26 cellular contexts compared by ENCODE assay signal in genomic region chr17:65535777-65536572, GRCh38. TPM values are rescaled to one million over a fixed set of nuclear protein-coding genes. Genes with fewer than 3 reads are reported as not detected.
DNase-seq lines count a peak whose midpoint lies in the region; ATAC-seq and TF ChIP-seq lines count a peak whose summit lies in the region.
"Had no signal": no experiment of that assay in that cellular context is flagged by ENCODE, and none has a peak within 500 bp of the region (broad histone marks: within the 10 kb centered on the region; RNA-seq: fewer than 3 reads in every experiment).

No MANE protein-coding gene starts in this region.

- no peaks in the 10 kb centered on the region for H3K9me3 ChIP-seq in CD4-positive, CD25-positive, alpha-beta regulatory T cell (ENCODE audit: control insufficient read depth in 2 of 2, low read length in 2 of 2)
- H3K9me3 ChIP-seq in IMR-90 (ENCODE audit: control insufficient read depth, insufficient read depth, low read length): no peaks in the 10 kb centered on the region
- no peaks in the 10 kb centered on the region for H3K9me3 ChIP-seq in psoas muscle
- H3K9me3 ChIP-seq in heart right ventricle: no peaks in the 10 kb centered on the region
- H3K9me3 ChIP-seq: adrenal gland, breast epithelium, vagina had no signal

- H3K4me1 Mint-ChIP-seq in CD4-positive, CD25-positive, alpha-beta regulatory T cell: peaks cover 0 to 17% (median 1%) of the 10 kb centered on the region in 4 donors
- H3K4me1 Mint-ChIP-seq: CD14-positive monocyte; stimulated activated memory B cell treated with anti-CD40 and anti-IgM and Interleukin-4, amounts not matched to agents 10 μg/mL and 1 μg/mL and 100 μg/mL, for 72 hours had no signal

- no peaks in the 10 kb centered on the region for H3K36me3 ChIP-seq in CD4-positive, CD25-positive, alpha-beta regulatory T cell (ENCODE audit: control insufficient read depth, insufficient read depth, low read length)
- H3K36me3 ChIP-seq in IMR-90 (ENCODE audit: control insufficient read depth, insufficient read depth, low read length) (peaks cover 34% of the 10 kb centered on the region; the same call in 1 of the 2 replicates), psoas muscle (ENCODE audit: insufficient read depth in 1 of 2, low read depth in 1 of 2) (peaks cover 0 to 93% of the 10 kb centered on the region in 2 donors), heart right ventricle (peaks cover 0 to 79% (median 50%) of the 10 kb centered on the region in 9 donors)
- H3K36me3 ChIP-seq: breast epithelium had no signal

- H3K4me1 ChIP-seq in CD4-positive, CD25-positive, alpha-beta regulatory T cell (ENCODE audit: control insufficient read depth, insufficient read depth, low read length, poor library complexity, severe bottlenecking): no peaks in the 10 kb centered on the region
- H3K4me1 ChIP-seq in IMR-90 (ENCODE audit: control insufficient read depth, insufficient read depth, low read length): peaks cover 16% of the 10 kb centered on the region
- H3K4me1 ChIP-seq in psoas muscle: peaks cover 11% of the 10 kb centered on the region
- H3K4me1 ChIP-seq in heart right ventricle: peaks cover 10 to 36% (median 26%) of the 10 kb centered on the region in 9 donors

- TF ChIP-seq CTCF in IMR-90 (conservative IDR thresholded peaks at IDR 0.05; ENCODE audit: low read depth, low read length): no peak
- TF ChIP-seq CTCF in fibroblast of the aortic adventitia (IDR thresholded peaks at IDR 0.05; ENCODE audit: insufficient read depth, low read length): no peak
- no peak for TF ChIP-seq CTCF in psoas muscle (IDR thresholded peaks at IDR 0.05)
- TF ChIP-seq CTCF in heart right ventricle (IDR thresholded peaks at IDR 0.05): no peak

- DNase-seq in CD4-positive, CD25-positive, alpha-beta regulatory T cell: no peak
- peak; percentile 45 for DNase-seq in IMR-90
- peak; percentile 63 for DNase-seq in fibroblast of the aortic adventitia (ENCODE audit: low read depth)
- peak; percentile 53 for DNase-seq in posterior vena cava (ENCODE audit: low spot score)
- DNase-seq in psoas muscle: no peak
- no peak for DNase-seq in heart right ventricle
- DNase-seq: ACHN; activated CD4-positive, CD25-positive, alpha-beta regulatory T cell treated with anti-CD3 and anti-CD28 coated beads, Interleukin-2, amount 50 U/mL, for 72 hours; activated CD8-positive, alpha-beta T cell treated with anti-CD3 and anti-CD28 coated beads for 36 hours; activated naive CD4-positive, alpha-beta T cell; adrenal gland; effector CD4-positive, alpha-beta T cell; erythroblast; GF-D8; Karpas-422; MV-4-11; NCI-H1694; NCI-H69; small intestine had no signal

- no peaks in the 10 kb centered on the region for H3K9me3 Mint-ChIP-seq in CD4-positive, CD25-positive, alpha-beta regulatory T cell
- H3K9me3 Mint-ChIP-seq: activated CD8-positive, alpha-beta T cell treated with anti-CD3 and anti-CD28 coated beads for 36 hours; stimulated activated memory B cell treated with anti-CD40 and anti-IgM and Interleukin-4, amounts not matched to agents 10 μg/mL and 1 μg/mL and 100 μg/mL, for 72 hours had no signal

- no peak for TF ChIP-seq RAD21 in IMR-90 (IDR thresholded peaks at IDR 0.05; ENCODE audit: low read length)

- H3K14ac ChIP-seq in IMR-90 (replicated peaks; ENCODE audit: low read depth, low read length): no peak overlapping the region

- in situ Hi-C loops in IMR-90 (cut with MboI; ENCODE audit: low sequenced_read_pairs): no loop called here

- no peak overlapping the region for H3K23ac ChIP-seq in IMR-90 (ENCODE audit: low read depth, low read length)

- no peak overlapping the region; the same call in 1 of the 2 replicates for H3K18ac ChIP-seq in IMR-90 (ENCODE audit: low read depth, low read length)

- POLR2A ChIA-PET in IMR-90 (lab: Charles Lee; ENCODE audit: unreplicated experiment): no interaction called here

- H2BK20ac ChIP-seq in IMR-90 (ENCODE audit: low read depth, low read length): no peak overlapping the region

- H2AK5ac ChIP-seq in IMR-90 (ENCODE audit: low read depth, low read length): no peak overlapping the region

- H3K79me1 ChIP-seq in IMR-90 (ENCODE audit: low read depth in 1 of 2, low read length in 2 of 2): no peaks in the 10 kb centered on the region

- ATAC-seq in CD4-positive, CD25-positive, alpha-beta regulatory T cell (ENCODE audit: low read depth in 2 of 2): no peak
- ATAC-seq in IMR-90 (ENCODE audit: low read depth) (peak; percentile 2; the same call in 1 of the 2 replicates), psoas muscle (no peak), heart right ventricle (no peak), GM21515 (IDR thresholded peaks at IDR 0.05; ENCODE audit: unreplicated experiment) (no peak), HG02588 (IDR thresholded peaks at IDR 0.05; ENCODE audit: unreplicated experiment) (no peak)
- ATAC-seq: activated CD8-positive, alpha-beta T cell treated with anti-CD3 and anti-CD28 coated beads for 36 hours; stimulated activated memory B cell treated with anti-CD40 and anti-IgM and Interleukin-4, amounts not matched to agents 10 μg/mL and 1 μg/mL and 100 μg/mL, for 72 hours had no signal

- no peak overlapping the region for H3K4me2 ChIP-seq in IMR-90 (ENCODE audit: low read depth, low read length)

- H2BK120ac ChIP-seq in IMR-90 (ENCODE audit: low read depth, low read length): no peak overlapping the region

- no peak for TF ChIP-seq POLR2A in IMR-90 (IDR thresholded peaks at IDR 0.05; ENCODE audit: low read depth, low read length)

- no peak overlapping the region for H4K8ac ChIP-seq in IMR-90 (ENCODE audit: low read depth in 2 of 2, low read length in 2 of 2)

- H3K4me3 ChIP-seq in CD4-positive, CD25-positive, alpha-beta regulatory T cell (ENCODE audit: low read depth, low read length): no peak overlapping the region
- H3K4me3 ChIP-seq in IMR-90 (ENCODE audit: insufficient read depth, low read depth, low read length) (no peak overlapping the region), fibroblast of the aortic adventitia (ENCODE audit: low read depth, low read length) (no peak overlapping the region), psoas muscle (no peak overlapping the region), heart right ventricle (no peak overlapping the region)
- H3K4me3 ChIP-seq: adrenal gland, breast epithelium, lung, vagina had no signal

- 90% methylated on average over 3 of the region's 17 CpGs; no CpG with 5 or more reads in 1 of the 2 experiments for WGBS in IMR-90 (ENCODE audit: extremely low coverage in 2 of 2, insufficient read length in 1 of 2), 2 experiments
- WGBS in psoas muscle, 3 donors: 92 to 95% (median 95%) methylated on average over 17 of the region's 17 CpGs
- 94 to 95% methylated on average over 17 of the region's 17 CpGs for WGBS in heart right ventricle, 2 donors

- no peak overlapping the region for H3K9ac ChIP-seq in IMR-90 (ENCODE audit: low read depth, low read length)

- peak overlapping the region in 2 of 3 donors; percentile 55 to 75 for H3K27ac Mint-ChIP-seq in CD4-positive, CD25-positive, alpha-beta regulatory T cell
- H3K27ac Mint-ChIP-seq: activated CD8-positive, alpha-beta T cell treated with anti-CD3 and anti-CD28 coated beads for 36 hours; CD14-positive monocyte; stimulated activated memory B cell treated with anti-CD40 and anti-IgM and Interleukin-4, amounts not matched to agents 10 μg/mL and 1 μg/mL and 100 μg/mL, for 72 hours had no signal

- H3K36me3 Mint-ChIP-seq in CD4-positive, CD25-positive, alpha-beta regulatory T cell: peaks cover 28% of the 10 kb centered on the region
- H3K36me3 Mint-ChIP-seq: CD14-positive monocyte had no signal

- CTCF ChIA-PET in IMR-90 (lab: Yijun Ruan, JAX): no interaction called here

- no peak overlapping the region for H3K27ac ChIP-seq in CD4-positive, CD25-positive, alpha-beta regulatory T cell (ENCODE audit: insufficient read depth, low read length, poor library complexity, severe bottlenecking)
- no peak overlapping the region; the same call in 1 of the 2 replicates for H3K27ac ChIP-seq in IMR-90 (ENCODE audit: insufficient read depth, low read length)
- no peak overlapping the region for H3K27ac ChIP-seq in psoas muscle
- H3K27ac ChIP-seq in heart right ventricle: no peak overlapping the region
- H3K27ac ChIP-seq: breast epithelium, vagina had no signal

- no peaks in the 10 kb centered on the region for H3K27me3 ChIP-seq in CD4-positive, CD25-positive, alpha-beta regulatory T cell (ENCODE audit: control insufficient read depth, insufficient read depth, low read length)
- H3K27me3 ChIP-seq in IMR-90 (ENCODE audit: control insufficient read depth, insufficient read depth, low read length) (no peaks in the 10 kb centered on the region), psoas muscle (ENCODE audit: insufficient read depth in 3 of 3, low read length in 2 of 3) (no peaks in the 10 kb centered on the region), heart right ventricle (no peaks in the 10 kb centered on the region)
- H3K27me3 ChIP-seq: adrenal gland, breast epithelium, vagina had no signal

- no peaks in the 10 kb centered on the region for H4K20me1 ChIP-seq in IMR-90 (ENCODE audit: insufficient read depth, low read length)

- H3K9me1 ChIP-seq in IMR-90 (ENCODE audit: insufficient read depth, low read length): peaks cover 5% of the 10 kb centered on the region; the same call in 1 of the 2 replicates

- H3K56ac ChIP-seq in IMR-90 (ENCODE audit: extremely low read depth, insufficient read depth, low read length): no peak overlapping the region

- no peak overlapping the region for H2BK5ac ChIP-seq in IMR-90 (ENCODE audit: low read depth, low read length, poor library complexity, severe bottlenecking)

- no TSS peak for BruUV-seq in IMR-90 (replicated peaks; lab: Mats Ljungman, UMichigan)

- dilution Hi-C loops in IMR-90 (cut with HindIII; ENCODE audit: low sequenced_read_pairs, unreplicated experiment): no loop called here

- H2AFZ ChIP-seq in IMR-90 (replicated peaks; ENCODE audit: low read length, poor library complexity): no peak overlapping the region

- no peak overlapping the region for H4K91ac ChIP-seq in IMR-90 (ENCODE audit: insufficient read depth, low read depth, low read length)

- H3K27me3 Mint-ChIP-seq in CD4-positive, CD25-positive, alpha-beta regulatory T cell: no peaks in the 10 kb centered on the region
- H3K27me3 Mint-ChIP-seq: activated CD8-positive, alpha-beta T cell treated with anti-CD3 and anti-CD28 coated beads for 36 hours; stimulated activated memory B cell treated with anti-CD40 and anti-IgM and Interleukin-4, amounts not matched to agents 10 μg/mL and 1 μg/mL and 100 μg/mL, for 72 hours had no signal

- intact Hi-C loops in IMR-90 (cut with micrococcal nuclease): no loop called here
- intact Hi-C loops in posterior vena cava (cut with DNase I): no loop called here
- intact Hi-C loops in psoas muscle (cut with DNase I): no loop called here
- intact Hi-C loops in heart right ventricle (cut with DNase I): no loop called here

- no peak overlapping the region for H3K4ac ChIP-seq in IMR-90 (ENCODE audit: low read depth, low read length)

- H4K5ac ChIP-seq in IMR-90 (ENCODE audit: low read depth, low read length): no peak overlapping the region

- H2AK9ac ChIP-seq in IMR-90 (replicated peaks; ENCODE audit: low read depth, low read length, poor library complexity): no peak overlapping the region

- H2BK15ac ChIP-seq in IMR-90 (ENCODE audit: low read depth, low read length): no peak overlapping the region

- H3K4me3 Mint-ChIP-seq in CD4-positive, CD25-positive, alpha-beta regulatory T cell: peak overlapping the region in 1 of 4 donors; percentile 64
- H3K4me3 Mint-ChIP-seq: activated CD8-positive, alpha-beta T cell treated with anti-CD3 and anti-CD28 coated beads for 36 hours; CD14-positive monocyte; stimulated activated memory B cell treated with anti-CD40 and anti-IgM and Interleukin-4, amounts not matched to agents 10 μg/mL and 1 μg/mL and 100 μg/mL, for 72 hours had no signal

RNA-seq across cellular contexts. Expression of gene AXIN2, which starts 25.5 kb away (rescaled TPM):
- 17.9 TPM for total RNA-seq in CD4-positive, CD25-positive, alpha-beta regulatory T cell
- 1 to 10 TPM in 3 of 4 donors, under 1 TPM in 1; 0.80 to 3.9 (median 1.7) TPM for polyA plus RNA-seq in CD4-positive, CD25-positive, alpha-beta regulatory T cell
- 1.8 and 1.9 TPM in 2 replicates for total RNA-seq in IMR-90 (2012; rRNA removed)
- polyA plus RNA-seq in IMR-90 (2012; rRNA removed): 0.91 and 0.99 TPM in 2 replicates
- 1.0 TPM in 2 replicates for polyA plus RNA-seq in IMR-90 (2012; cell fraction: cytosol; rRNA removed)
- 2.3 and 2.4 TPM in 2 replicates for polyA plus RNA-seq in IMR-90 (2012; cell fraction: nucleus; rRNA removed; ENCODE audit: low replicate concordance)
- 8.0 and 11.1 TPM in 2 replicates for total RNA-seq in fibroblast of the aortic adventitia (ENCODE audit: low replicate concordance)
- 10 to 100 TPM; 21.2 to 23.5 TPM for total RNA-seq in posterior vena cava
- 10 to 100 TPM in 2 of 4 donors, 1 to 10 TPM in 2; 6.0 to 19.1 (median 10.0) TPM for total RNA-seq in psoas muscle
- 10 to 100 TPM in 1 of 3 donors, 1 to 10 TPM in 1, under 1 TPM in 1; 0.72 to 10.8 (median 8.0) TPM for polyA plus RNA-seq in psoas muscle
- 10 to 100 TPM in 8 of 10 donors, 1 to 10 TPM in 2; 5.7 to 19.2 (median 13.7) TPM for total RNA-seq in heart right ventricle
- 1 to 10 TPM; 7.4 to 9.4 TPM for polyA plus RNA-seq in heart right ventricle

Comparison
In these comparisons a context has a peak if more than half of its experiments do, and no peak if none do; other contexts are left out.
1. DNase-seq: peak in IMR-90 (single experiment), fibroblast of the aortic adventitia (single experiment) and posterior vena cava (single experiment); none in CD4-positive, CD25-positive, alpha-beta regulatory T cell (0 of 3), psoas muscle (0 of 2) and heart right ventricle (0 of 2).